Comparison of ENCODE assay signal across 2 cellular contexts in the genomic region with DNA sequence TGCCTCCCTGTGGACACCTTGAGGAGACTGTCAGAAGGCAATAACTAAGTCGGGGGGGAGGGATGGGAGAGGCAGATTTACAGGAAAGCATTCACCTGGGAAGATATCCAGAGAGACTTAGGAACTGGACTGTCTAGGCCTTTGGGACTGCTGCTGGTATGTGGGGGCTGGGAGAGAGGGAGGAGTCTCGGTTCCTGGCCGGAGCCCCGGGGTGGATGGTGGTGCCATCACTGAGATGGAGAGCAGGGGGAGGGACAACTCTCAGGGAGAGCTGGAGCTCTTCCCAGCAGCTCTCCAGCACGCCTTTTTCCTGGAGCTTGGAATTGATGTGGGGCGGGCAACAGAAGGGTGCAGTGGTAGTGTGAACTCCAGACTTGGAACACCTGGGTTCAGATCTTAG.
TF ChIP-seq lines count a peak whose summit lies in the region.

No MANE protein-coding gene starts in this region.

TF ChIP-seq in liver, 16 proteins besides CTCF, POLR2A, EP300 and RAD21:
- peak; percentile 33 for TF ChIP-seq NR2F2 (IDR thresholded peaks at IDR 0.05)
- peak; percentile 89 to 98 for TF ChIP-seq RXRA (IDR thresholded peaks at IDR 0.05)
- peak; percentile 52 for TF ChIP-seq HNF4G (IDR thresholded peaks at IDR 0.05)
- TF ChIP-seq YY1 (IDR thresholded peaks at IDR 0.05) = peak; percentile 84
- TF ChIP-seq, protein P1, sequence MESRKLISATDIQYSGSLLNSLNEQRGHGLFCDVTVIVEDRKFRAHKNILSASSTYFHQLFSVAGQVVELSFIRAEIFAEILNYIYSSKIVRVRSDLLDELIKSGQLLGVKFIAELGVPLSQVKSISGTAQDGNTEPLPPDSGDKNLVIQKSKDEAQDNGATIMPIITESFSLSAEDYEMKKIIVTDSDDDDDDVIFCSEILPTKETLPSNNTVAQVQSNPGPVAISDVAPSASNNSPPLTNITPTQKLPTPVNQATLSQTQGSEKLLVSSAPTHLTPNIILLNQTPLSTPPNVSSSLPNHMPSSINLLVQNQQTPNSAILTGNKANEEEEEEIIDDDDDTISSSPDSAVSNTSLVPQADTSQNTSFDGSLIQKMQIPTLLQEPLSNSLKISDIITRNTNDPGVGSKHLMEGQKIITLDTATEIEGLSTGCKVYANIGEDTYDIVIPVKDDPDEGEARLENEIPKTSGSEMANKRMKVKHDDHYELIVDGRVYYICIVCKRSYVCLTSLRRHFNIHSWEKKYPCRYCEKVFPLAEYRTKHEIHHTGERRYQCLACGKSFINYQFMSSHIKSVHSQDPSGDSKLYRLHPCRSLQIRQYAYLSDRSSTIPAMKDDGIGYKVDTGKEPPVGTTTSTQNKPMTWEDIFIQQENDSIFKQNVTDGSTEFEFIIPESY (IDR thresholded peaks at IDR 0.05) = no peak
- TF ChIP-seq, protein P2, sequence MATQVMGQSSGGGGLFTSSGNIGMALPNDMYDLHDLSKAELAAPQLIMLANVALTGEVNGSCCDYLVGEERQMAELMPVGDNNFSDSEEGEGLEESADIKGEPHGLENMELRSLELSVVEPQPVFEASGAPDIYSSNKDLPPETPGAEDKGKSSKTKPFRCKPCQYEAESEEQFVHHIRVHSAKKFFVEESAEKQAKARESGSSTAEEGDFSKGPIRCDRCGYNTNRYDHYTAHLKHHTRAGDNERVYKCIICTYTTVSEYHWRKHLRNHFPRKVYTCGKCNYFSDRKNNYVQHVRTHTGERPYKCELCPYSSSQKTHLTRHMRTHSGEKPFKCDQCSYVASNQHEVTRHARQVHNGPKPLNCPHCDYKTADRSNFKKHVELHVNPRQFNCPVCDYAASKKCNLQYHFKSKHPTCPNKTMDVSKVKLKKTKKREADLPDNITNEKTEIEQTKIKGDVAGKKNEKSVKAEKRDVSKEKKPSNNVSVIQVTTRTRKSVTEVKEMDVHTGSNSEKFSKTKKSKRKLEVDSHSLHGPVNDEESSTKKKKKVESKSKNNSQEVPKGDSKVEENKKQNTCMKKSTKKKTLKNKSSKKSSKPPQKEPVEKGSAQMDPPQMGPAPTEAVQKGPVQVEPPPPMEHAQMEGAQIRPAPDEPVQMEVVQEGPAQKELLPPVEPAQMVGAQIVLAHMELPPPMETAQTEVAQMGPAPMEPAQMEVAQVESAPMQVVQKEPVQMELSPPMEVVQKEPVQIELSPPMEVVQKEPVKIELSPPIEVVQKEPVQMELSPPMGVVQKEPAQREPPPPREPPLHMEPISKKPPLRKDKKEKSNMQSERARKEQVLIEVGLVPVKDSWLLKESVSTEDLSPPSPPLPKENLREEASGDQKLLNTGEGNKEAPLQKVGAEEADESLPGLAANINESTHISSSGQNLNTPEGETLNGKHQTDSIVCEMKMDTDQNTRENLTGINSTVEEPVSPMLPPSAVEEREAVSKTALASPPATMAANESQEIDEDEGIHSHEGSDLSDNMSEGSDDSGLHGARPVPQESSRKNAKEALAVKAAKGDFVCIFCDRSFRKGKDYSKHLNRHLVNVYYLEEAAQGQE (IDR thresholded peaks at IDR 0.05) = peak; percentile 91
- no peak for TF ChIP-seq TAF1 (conservative IDR thresholded peaks at IDR 0.05)
- TF ChIP-seq GABPA (IDR thresholded peaks at IDR 0.05 in 1 of 2, conservative IDR thresholded peaks at IDR 0.05 in 1 of 2) = no peak
- peak in 1 of 2 donors; percentile 88 for TF ChIP-seq JUND (IDR thresholded peaks at IDR 0.05)
- peak; percentile 77 to 96 for TF ChIP-seq HNF4A (conservative IDR thresholded peaks at IDR 0.05)
- no peak for TF ChIP-seq MAX (IDR thresholded peaks at IDR 0.05)
- TF ChIP-seq, protein P3, sequence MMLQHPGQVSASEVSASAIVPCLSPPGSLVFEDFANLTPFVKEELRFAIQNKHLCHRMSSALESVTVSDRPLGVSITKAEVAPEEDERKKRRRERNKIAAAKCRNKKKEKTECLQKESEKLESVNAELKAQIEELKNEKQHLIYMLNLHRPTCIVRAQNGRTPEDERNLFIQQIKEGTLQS (IDR thresholded peaks at IDR 0.05) = no peak
- TF ChIP-seq FOXA2 (IDR thresholded peaks at IDR 0.05) = peak; percentile 33
- TF ChIP-seq EGR1 (IDR thresholded peaks at IDR 0.05; ENCODE audit: low read depth in 2 of 2) = peak in 1 of 2 donors; percentile 35
- peak; percentile 75 for TF ChIP-seq SP1 (IDR thresholded peaks at IDR 0.05)
- TF ChIP-seq FOXA1 (IDR thresholded peaks at IDR 0.05) = no peak
TF ChIP-seq in liver: peak in this region for 10.

TF ChIP-seq in HepG2, 621 proteins besides CTCF, POLR2A, EP300 and RAD21:
- no peak for TF ChIP-seq ZNF460 (CRISPR knock-in tag; IDR thresholded peaks at IDR 0.05; ENCODE audit: borderline replicate concordance)
